9 cellular contexts compared by ENCODE assay signal in the genomic region with DNA sequence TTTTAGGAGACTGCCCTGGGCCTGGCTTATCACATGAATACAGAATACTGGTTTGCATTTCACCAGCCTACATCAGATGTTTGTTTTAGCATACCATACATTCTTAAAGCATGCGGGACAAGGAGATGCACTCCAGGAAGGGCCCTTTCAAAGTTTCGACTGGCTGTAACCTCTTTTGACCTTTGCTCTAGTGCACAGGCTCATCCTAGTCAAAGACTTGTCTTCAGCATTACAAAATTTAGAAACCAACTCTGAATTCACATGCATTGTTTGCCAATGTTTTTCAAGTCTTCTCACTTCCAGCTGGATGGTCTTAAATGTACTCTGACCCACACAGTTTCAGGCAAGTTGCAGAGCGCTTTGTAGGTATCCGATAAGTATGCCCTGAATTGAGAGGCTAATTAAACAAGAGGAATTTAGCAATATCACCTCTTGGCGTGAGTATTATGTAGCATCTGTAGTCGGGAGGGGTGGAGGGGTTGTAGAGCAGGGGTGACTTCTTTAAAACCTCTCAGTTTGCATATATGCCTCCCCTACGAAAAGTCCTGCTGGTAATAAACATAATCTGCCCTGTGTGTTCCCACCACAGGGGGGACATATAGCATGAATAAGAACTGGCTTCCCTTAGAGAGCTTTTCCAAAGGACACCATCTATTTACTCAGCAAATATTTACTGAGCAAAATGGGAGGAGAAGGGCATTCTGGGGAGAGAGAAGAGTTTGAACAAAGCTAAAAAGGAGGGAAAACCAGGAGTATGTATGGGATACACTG. TPM values are rescaled to one million over a fixed set of nuclear protein-coding genes. Genes with fewer than 3 reads are reported as not detected.
A peak's percentile ranks its signal among the peaks of the same experiment; 100 is the strongest.
DNase-seq lines count a peak whose midpoint lies in the region; TF ChIP-seq lines count a peak whose summit lies in the region.
"Had no signal": no experiment of that assay in that cellular context is flagged by ENCODE, and none has a peak within 500 bp of the region (broad histone marks: within the 10 kb centered on the region; RNA-seq: fewer than 3 reads in every experiment).

No MANE protein-coding gene starts in this region.

- no peaks in the 10 kb centered on the region for H3K79me2 ChIP-seq in PC-9 (ENCODE audit: low read depth)

- DNase-seq in HPDE6-E6E7 (ENCODE audit: extremely low spot score) (peak; percentile 15), PC-9 (peak; percentile 59 to 99), foreskin melanocyte (peak; percentile 75), smooth muscle cell of the brain vasculature (ENCODE audit: low read depth, low spot score) (peak; percentile 73), cortex of kidney (lab: John Stamatoyannopoulos, UW) (no peak), tibial artery (no peak), NCI-H1694 treated with DMSO at 0.1 percent for 48 hours (lab: John Stamatoyannopoulos, UW) (no peak)
- DNase-seq in stimulated activated CD8-positive, alpha-beta memory T cell treated with anti-CD3 and anti-CD28 coated beads, Interleukin-4, amount 100 ng/mL, for 48 hours: no peak

- H3F3A ChIP-seq in PC-9 (ENCODE audit: insufficient read depth, low read depth): peaks cover 52% of the 10 kb centered on the region

- H3K9me2 ChIP-seq in PC-9 (ENCODE audit: insufficient read depth): no peaks in the 10 kb centered on the region

- H3K36me3 ChIP-seq in PC-9 (ENCODE audit: low read depth) (no peaks in the 10 kb centered on the region), tibial artery (no peaks in the 10 kb centered on the region)

- intact Hi-C loops in PC-9 (cut with micrococcal nuclease; ENCODE audit: unreplicated experiment) (loop anchor here (2.0 kb wide), 1 partner anchor 15 kb away; no protein-coding TSS in a partner anchor), tibial artery (cut with DNase I; ENCODE audit: low total_unique reads) (no loop called here)

- POLR2A ChIA-PET in PC-9 (lab: Charles Lee; ENCODE audit: unreplicated experiment): interaction anchor here (0.5 to 0.7 kb wide), 3 partner anchors 20 to 44 kb away, joined by 4 to 15 read pairs (median 6); no protein-coding TSS in a partner anchor

- TF ChIP-seq CTCF in PC-9 (conservative IDR thresholded peaks at IDR 0.05) (peak; percentile 58), tibial artery (IDR thresholded peaks at IDR 0.05) (no peak)

- CTCF ChIA-PET in PC-9 (lab: Charles Lee): interaction anchor here (0.5 to 1.8 kb wide), 2 partner anchors 12 to 20 kb away, joined by 4 to 7 read pairs; no protein-coding TSS in a partner anchor

- H3K9me3 ChIP-seq in PC-9 (ENCODE audit: insufficient read depth, low read depth): no peaks in the 10 kb centered on the region
- no peaks in the 10 kb centered on the region for H3K9me3 ChIP-seq in tibial artery

- no peaks in the 10 kb centered on the region for H3K27me3 ChIP-seq in PC-9 (ENCODE audit: insufficient read depth, low read depth)
- no peaks in the 10 kb centered on the region for H3K27me3 ChIP-seq in tibial artery

- BruUV-seq in PC-9 (replicated peaks; lab: Mats Ljungman, UMichigan): no TSS peak

- H2AFZ ChIP-seq in PC-9: peak overlapping the region; percentile 65

- H3K4me1 ChIP-seq in PC-9 (replicated peaks; ENCODE audit: insufficient read depth) (peaks cover 57% of the 10 kb centered on the region), tibial artery (peaks cover 0 to 22% (median 10%) of the 10 kb centered on the region in 4 donors)

- H3K4me3 ChIP-seq in PC-9 (peak overlapping the region; percentile 16; the same call in 1 of the 2 replicates), tibial artery (no peak overlapping the region)

- peak overlapping the region; percentile 65 for H3K4me2 ChIP-seq in PC-9

- H3K27ac ChIP-seq in PC-9: peak overlapping the region; percentile 97
- H3K27ac ChIP-seq in tibial artery: peak overlapping the region in 1 of 2 donors; percentile 21
- H3K27ac ChIP-seq: HL-60 had no signal

- H4K20me1 ChIP-seq in PC-9 (ENCODE audit: insufficient read depth): no peaks in the 10 kb centered on the region

RNA-seq across cellular contexts. Expression of a gene that starts 24.4 kb away (rescaled TPM):
- total RNA-seq in PC-9 (2021): 143 and 147 TPM in 2 replicates

RNA-seq across cellular contexts. Expression of a gene that starts 49.5 kb away (rescaled TPM):
- 29.8 and 35.2 TPM in 2 replicates for total RNA-seq in PC-9 (2021)

Comparison
In these comparisons a context has a peak if more than half of its experiments do, and no peak if none do; other contexts are left out.
1. DNase-seq: peak in HPDE6-E6E7 (single experiment), PC-9 (2 of 2), foreskin melanocyte (single experiment) and smooth muscle cell of the brain vasculature (single experiment); none in cortex of kidney (single experiment), stimulated activated CD8-positive, alpha-beta memory T cell treated with anti-CD3 and anti-CD28 coated beads, Interleukin-4, amount 100 ng/mL, for 48 hours (single experiment), tibial artery (0 of 2) and NCI-H1694 treated with DMSO at 0.1 percent for 48 hours (single experiment).